6 cellular contexts compared by ENCODE assay signal in the genomic region with DNA sequence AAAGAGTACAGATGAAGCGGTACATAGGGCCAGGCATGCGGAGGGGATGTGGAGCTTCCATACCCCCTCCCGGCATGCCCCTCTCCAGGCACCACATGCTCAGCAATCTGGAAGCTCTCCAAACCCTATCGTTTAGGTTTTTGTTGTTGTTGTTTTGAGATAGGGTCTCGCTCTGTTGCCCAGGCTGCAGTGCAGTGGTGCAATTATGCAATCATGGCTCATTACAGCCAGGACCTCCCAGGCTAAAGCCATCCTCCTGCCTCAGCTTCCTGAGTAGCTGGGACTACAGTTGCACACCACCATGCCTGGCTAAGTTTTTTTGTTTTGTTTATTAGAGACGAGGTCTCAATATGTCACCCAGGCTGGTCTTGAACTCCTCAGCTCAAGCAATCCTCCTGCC.
"Had no signal": no experiment of that assay in that cellular context is flagged by ENCODE, and none has a peak within 500 bp of the region (broad histone marks: within the 10 kb centered on the region; RNA-seq: fewer than 3 reads in every experiment).

No MANE protein-coding gene starts in this region.

- H3K9me3 Mint-ChIP-seq: IgD-negative memory B cell had no signal

- H3K4me3 Mint-ChIP-seq: IgD-negative memory B cell had no signal

- H3K27ac Mint-ChIP-seq: IgD-negative memory B cell had no signal

- H3K27me3 Mint-ChIP-seq: IgD-negative memory B cell had no signal

- DNase-seq: IMR-90, KBM-7 had no signal

- H3K27ac ChIP-seq: HL-60 had no signal

- H3K4me3 ChIP-seq: K562 had no signal

- ATAC-seq: K562 had no signal

- FAIRE-seq: HTR-8/SVneo, K562 had no signal
